19 cellular contexts compared by ENCODE assay signal in genomic region chr4:148312996-148313490, GRCh38.
"Had no signal": no experiment of that assay in that cellular context is flagged by ENCODE, and none has a peak within 500 bp of the region (broad histone marks: within the 10 kb centered on the region; RNA-seq: fewer than 3 reads in every experiment).

No MANE protein-coding gene starts in this region.

- H3K9me3 ChIP-seq: esophagus muscularis mucosa, gastrocnemius medialis, heart right ventricle, left ventricle myocardium inferior, lower lobe of right lung, pancreas, thyroid gland, upper lobe of left lung, uterus had no signal

- ATAC-seq: gastrocnemius medialis, heart right ventricle, lower lobe of right lung, natural killer cell, sciatic nerve had no signal

- H3K27me3 ChIP-seq: dorsolateral prefrontal cortex, esophagus muscularis mucosa, gastrocnemius medialis, heart right ventricle, pancreas, thyroid gland, upper lobe of left lung, uterus had no signal

- H3K4me3 ChIP-seq: coronary artery, dorsolateral prefrontal cortex, esophagus muscularis mucosa, gastrocnemius medialis, heart right ventricle, left ventricle myocardium inferior, lower lobe of right lung, pancreas, thyroid gland, upper lobe of left lung, uterus had no signal

- H3K27ac ChIP-seq: coronary artery, dorsolateral prefrontal cortex, epithelial cell of prostate, esophagus muscularis mucosa, heart right ventricle, left ventricle myocardium inferior, lower lobe of right lung, pancreas, thyroid gland, upper lobe of left lung, uterus had no signal

- DNase-seq: dorsolateral prefrontal cortex; effector CD8-positive, alpha-beta T cell; gastrocnemius medialis; heart right ventricle; left ventricle myocardium inferior; lower lobe of right lung; natural killer cell; nucleus accumbens; pancreas; retina; stimulated activated CD4-positive, alpha-beta T cell treated with anti-CD3 and anti-CD28 coated beads, Interleukin-2, amount 100 ng/mL, for 48 hours; stimulated activated naive CD4-positive, alpha-beta T cell treated with Interleukin-2 at 50 U/mL for 16 hours; thyroid gland; upper lobe of left lung; uterus had no signal

- H3K36me3 ChIP-seq: esophagus muscularis mucosa, gastrocnemius medialis, heart right ventricle, left ventricle myocardium inferior, lower lobe of right lung, pancreas, thyroid gland, upper lobe of left lung, uterus had no signal

- H3K4me1 ChIP-seq: lower lobe of right lung, uterus had no signal
